1 cellular context compared by ENCODE assay signal in the genomic region with DNA sequence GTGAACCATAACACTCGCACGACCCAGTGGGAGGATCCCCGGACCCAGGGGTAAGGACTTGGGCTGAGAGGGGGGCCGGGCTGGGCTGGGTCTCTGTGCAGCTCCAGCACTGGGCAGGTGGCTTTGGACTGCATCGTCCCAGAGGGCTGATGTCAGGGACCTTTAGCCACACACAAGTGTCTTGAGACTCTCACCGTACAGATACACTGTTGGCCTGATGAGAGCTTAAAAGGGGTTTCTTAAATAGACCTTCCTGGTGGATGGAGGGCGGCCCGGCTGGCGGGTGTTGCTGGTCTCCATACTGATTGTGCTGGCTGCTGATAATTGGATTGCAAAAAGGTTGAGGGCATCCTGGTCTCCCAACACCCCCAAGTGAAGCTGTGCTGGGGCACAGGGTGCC.
TF ChIP-seq lines count a peak whose summit lies in the region.

No MANE protein-coding gene starts in this region.

TF ChIP-seq in H1, 55 proteins besides CTCF, POLR2A, EP300 and RAD21:
- TF ChIP-seq EGR1 (IDR thresholded peaks at IDR 0.05; ENCODE audit: borderline replicate concordance, low read depth, low read length), result no peak
- no peak for TF ChIP-seq ASH2L (IDR thresholded peaks at IDR 0.05; ENCODE audit: low read length)
- no peak for TF ChIP-seq CREB1 (IDR thresholded peaks at IDR 0.05)
- no peak for TF ChIP-seq JUND (IDR thresholded peaks at IDR 0.05; ENCODE audit: low read length)
- TF ChIP-seq RFX5 (IDR thresholded peaks at IDR 0.05; ENCODE audit: borderline replicate concordance, low read depth, low read length), result no peak
- TF ChIP-seq BACH1 (IDR thresholded peaks at IDR 0.05; ENCODE audit: low read length), result no peak
- TF ChIP-seq USF2 (IDR thresholded peaks at IDR 0.05; ENCODE audit: low read length), result no peak
- no peak for TF ChIP-seq FOSL1 (IDR thresholded peaks at IDR 0.05; ENCODE audit: insufficient read depth, low read depth, low read length)
- no peak for TF ChIP-seq CHD2 (IDR thresholded peaks at IDR 0.05; ENCODE audit: low read length)
- TF ChIP-seq BRCA1 (IDR thresholded peaks at IDR 0.05; ENCODE audit: low read depth, low read length), result no peak
- no peak for TF ChIP-seq SP2 (IDR thresholded peaks at IDR 0.05; ENCODE audit: low read length)
- TF ChIP-seq POLR2AphosphoS5 (IDR thresholded peaks at IDR 0.05; ENCODE audit: low read depth, low read length), result no peak
- TF ChIP-seq GABPA (IDR thresholded peaks at IDR 0.05; ENCODE audit: borderline replicate concordance, insufficient read depth, low read length), result no peak
- no peak for TF ChIP-seq MAFK (IDR thresholded peaks at IDR 0.05; ENCODE audit: low read depth, low read length)
